1 cellular context compared by ENCODE assay signal in the genomic region with DNA sequence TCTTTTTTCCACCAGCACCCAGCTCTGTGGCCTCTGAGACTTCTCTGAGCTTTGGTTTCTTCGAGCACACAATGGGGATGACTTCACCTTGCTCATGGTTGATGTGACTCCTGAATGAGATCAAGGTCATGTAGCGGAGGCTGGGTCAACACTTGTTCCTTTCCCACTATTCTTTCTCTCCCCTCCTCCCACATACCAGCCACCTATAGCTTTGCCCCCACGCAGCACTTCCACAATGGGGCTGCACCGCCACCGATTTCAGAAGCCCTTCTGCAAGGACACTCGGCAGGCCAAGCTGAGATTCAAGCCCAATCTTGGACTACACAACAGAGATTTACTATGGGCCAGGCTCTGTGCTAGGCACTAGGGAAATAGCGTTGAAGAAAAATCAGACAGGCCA.
TF ChIP-seq lines count a peak whose summit lies in the region.

No MANE protein-coding gene starts in this region.

TF ChIP-seq in HepG2, 621 proteins besides CTCF, POLR2A, EP300 and RAD21:
- TF ChIP-seq, protein P1, sequence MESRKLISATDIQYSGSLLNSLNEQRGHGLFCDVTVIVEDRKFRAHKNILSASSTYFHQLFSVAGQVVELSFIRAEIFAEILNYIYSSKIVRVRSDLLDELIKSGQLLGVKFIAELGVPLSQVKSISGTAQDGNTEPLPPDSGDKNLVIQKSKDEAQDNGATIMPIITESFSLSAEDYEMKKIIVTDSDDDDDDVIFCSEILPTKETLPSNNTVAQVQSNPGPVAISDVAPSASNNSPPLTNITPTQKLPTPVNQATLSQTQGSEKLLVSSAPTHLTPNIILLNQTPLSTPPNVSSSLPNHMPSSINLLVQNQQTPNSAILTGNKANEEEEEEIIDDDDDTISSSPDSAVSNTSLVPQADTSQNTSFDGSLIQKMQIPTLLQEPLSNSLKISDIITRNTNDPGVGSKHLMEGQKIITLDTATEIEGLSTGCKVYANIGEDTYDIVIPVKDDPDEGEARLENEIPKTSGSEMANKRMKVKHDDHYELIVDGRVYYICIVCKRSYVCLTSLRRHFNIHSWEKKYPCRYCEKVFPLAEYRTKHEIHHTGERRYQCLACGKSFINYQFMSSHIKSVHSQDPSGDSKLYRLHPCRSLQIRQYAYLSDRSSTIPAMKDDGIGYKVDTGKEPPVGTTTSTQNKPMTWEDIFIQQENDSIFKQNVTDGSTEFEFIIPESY (CRISPR knock-in tag; IDR thresholded peaks at IDR 0.05): peak; percentile 23; the same call in 1 of the 2 replicates
- TF ChIP-seq ZNF556 (CRISPR knock-in tag; IDR thresholded peaks at IDR 0.05; ENCODE audit: borderline replicate concordance) (no peak), ZNF263 (CRISPR knock-in tag; IDR thresholded peaks at IDR 0.05) (peak; percentile 48)
TF ChIP-seq in HepG2: peak in this region for 2.
